ENCODE assay signal across 13 cellular contexts in genomic region chr2:20327370-20327769, GRCh38. TPM values are rescaled to one million over a fixed set of nuclear protein-coding genes. Genes with fewer than 3 reads are reported as not detected.
A peak's percentile ranks its signal among the peaks of the same experiment; 100 is the strongest.
DNase-seq lines count a peak whose midpoint lies in the region; ATAC-seq and TF ChIP-seq lines count a peak whose summit lies in the region.
"Had no signal": no experiment of that assay in that cellular context is flagged by ENCODE, and none has a peak within 500 bp of the region (broad histone marks: within the 10 kb centered on the region; RNA-seq: fewer than 3 reads in every experiment).

No MANE protein-coding gene starts in this region.

- H3K9me3 Mint-ChIP-seq in CD4-positive, alpha-beta memory T cell: peaks cover 0 to 16% (median 6%) of the 10 kb centered on the region in 8 donors
- peaks cover 27% of the 10 kb centered on the region for H3K9me3 Mint-ChIP-seq in nephron

- H3K4me1 Mint-ChIP-seq in CD4-positive, alpha-beta memory T cell: peaks cover 39 to 77% (median 63%) of the 10 kb centered on the region in 4 donors
- peaks cover 17% of the 10 kb centered on the region for H3K4me1 Mint-ChIP-seq in nephron

- peak overlapping the region in 4 of 7 donors; percentile 29 to 75 (median 60) for H3K27ac Mint-ChIP-seq in CD4-positive, alpha-beta memory T cell
- H3K27ac Mint-ChIP-seq in nephron: peak overlapping the region in 2 of 3 experiments; percentile 5 to 44

- intact Hi-C loops in CD4-positive, alpha-beta memory T cell (cut with micrococcal nuclease): loop anchor here (5.0 to 10.0 kb wide), 2 partner anchors 70 to 117 kb away; partner anchors contain the start of gene RHOB
- intact Hi-C loops in left ventricle myocardium superior (cut with micrococcal nuclease): no loop called here

- H3K27ac ChIP-seq in CD4-positive, alpha-beta memory T cell (ENCODE audit: low read depth, low read length): no peak overlapping the region
- peak overlapping the region; percentile 22 for H3K27ac ChIP-seq in HUES48 (ENCODE audit: low read depth, low read length)
- peak overlapping the region; percentile 0 for H3K27ac ChIP-seq in cingulate gyrus (ENCODE audit: low read depth, low read length)

- peaks cover 41 to 55% of the 10 kb centered on the region in 2 donors for H3K36me3 Mint-ChIP-seq in CD4-positive, alpha-beta memory T cell
- peaks cover 83% of the 10 kb centered on the region for H3K36me3 Mint-ChIP-seq in nephron (ENCODE audit: low read depth)

- peak overlapping the region in 1 of 8 donors; percentile 6 for H3K4me3 Mint-ChIP-seq in CD4-positive, alpha-beta memory T cell
- no peak overlapping the region for H3K4me3 Mint-ChIP-seq in nephron
- H3K4me3 Mint-ChIP-seq: activated B cell treated with CpG ODN at 0.5 μM for 24 hours had no signal

- H3K4me3 ChIP-seq in CD4-positive, alpha-beta memory T cell (ENCODE audit: low read length in 2 of 2): no peak overlapping the region
- no peak overlapping the region for H3K4me3 ChIP-seq in HUES48 (ENCODE audit: low read depth, low read length)

- H3K9me3 ChIP-seq in CD4-positive, alpha-beta memory T cell (ENCODE audit: control insufficient read depth in 1 of 2, low read length in 2 of 2): peaks cover 0 to 6% of the 10 kb centered on the region in 2 donors
- no peaks in the 10 kb centered on the region for H3K9me3 ChIP-seq in HUES48 (ENCODE audit: control insufficient read depth, insufficient read depth, low read length)

- peaks cover 14% of the 10 kb centered on the region for H3K36me3 ChIP-seq in CD4-positive, alpha-beta memory T cell (ENCODE audit: insufficient read depth, low read length)
- peaks cover 37% of the 10 kb centered on the region for H3K36me3 ChIP-seq in HUES48 (ENCODE audit: control insufficient read depth, insufficient read depth, low read length)

- POLR2A ChIA-PET in CD4-positive, alpha-beta memory T cell (lab: Charles Lee; ENCODE audit: partially characterized antibody): interaction anchor here (1.8 to 2.2 kb wide), 2 partner anchors 10 to 21 kb away, joined by 4 to 14 read pairs; no protein-coding TSS in a partner anchor

- no peaks in the 10 kb centered on the region for H3K27me3 Mint-ChIP-seq in CD4-positive, alpha-beta memory T cell
- no peaks in the 10 kb centered on the region for H3K27me3 Mint-ChIP-seq in nephron (ENCODE audit: low read depth)
- H3K27me3 Mint-ChIP-seq: activated B cell treated with CpG ODN at 0.5 μM for 24 hours; naive thymus-derived CD8-positive, alpha-beta T cell had no signal

- ATAC-seq in SK-N-SH treated with all-trans-retinoic acid at 6 μM for 48 hours (no peak), left ventricle myocardium superior (no peak)
- ATAC-seq: naive thymus-derived CD8-positive, alpha-beta T cell had no signal

- CTCF ChIA-PET in CD4-positive, alpha-beta memory T cell (lab: Charles Lee; ENCODE audit: partially characterized antibody): interaction anchor here (1.2 to 6.6 kb wide), 15 partner anchors 8 to 372 kb away, joined by 3 to 41 read pairs (median 15); partner anchors contain the start of gene HS1BP3

- no peak overlapping the region for H3K9ac ChIP-seq in HUES48 (ENCODE audit: low read depth, low read length)

- DNase-seq in CD4-positive, alpha-beta memory T cell: no peak
- DNase-seq in left ventricle myocardium superior: no peak
- DNase-seq in HuH-7.5 (ENCODE audit: low spot score): no peak
- no peak for DNase-seq in NCI-H510A treated with DMSO at 0.1 percent for 48 hours (lab: John Stamatoyannopoulos, UW)
- DNase-seq: activated B cell treated with CpG ODN at 0.5 μM for 24 hours; aorta; C1 segment of cervical spinal cord; naive thymus-derived CD8-positive, alpha-beta T cell; NCI-H2081 had no signal

- peaks cover 47% of the 10 kb centered on the region for H3K4me1 ChIP-seq in CD4-positive, alpha-beta memory T cell (ENCODE audit: insufficient read depth, low read length)
- H3K4me1 ChIP-seq in HUES48 (ENCODE audit: control insufficient read depth, insufficient read depth, low read length): peaks cover 11% of the 10 kb centered on the region

- no peaks in the 10 kb centered on the region for H3K27me3 ChIP-seq in CD4-positive, alpha-beta memory T cell (ENCODE audit: insufficient read depth, low read length)
- no peaks in the 10 kb centered on the region for H3K27me3 ChIP-seq in HUES48 (ENCODE audit: control insufficient read depth, insufficient read depth, low read length)

- no peak for TF ChIP-seq CTCF in nephron (IDR thresholded peaks at IDR 0.05; ENCODE audit: unreplicated experiment in 3 of 3)

TF ChIP-seq in SK-N-SH treated with all-trans-retinoic acid at 6 μM for 48 hours, 23 proteins besides CTCF, POLR2A, EP300 and RAD21 (continues in another document):
- TF ChIP-seq BACH2 (CRISPR knock-in tag; IDR thresholded peaks at IDR 0.05; ENCODE audit: borderline replicate concordance) (no peak), ZNF565 (CRISPR knock-in tag; conservative IDR thresholded peaks at IDR 0.05; ENCODE audit: low read depth) (no peak), ISL1 (CRISPR knock-in tag; IDR thresholded peaks at IDR 0.05) (no peak), ZFP3 (CRISPR knock-in tag; IDR thresholded peaks at IDR 0.05) (no peak), ARNTL (CRISPR knock-in tag; IDR thresholded peaks at IDR 0.05; ENCODE audit: borderline replicate concordance, low read depth) (no peak), TOX (CRISPR knock-in tag; IDR thresholded peaks at IDR 0.05; ENCODE audit: borderline replicate concordance) (no peak), ESRRG (CRISPR knock-in tag; IDR thresholded peaks at IDR 0.05) (no peak), PPARA (CRISPR knock-in tag; IDR thresholded peaks at IDR 0.05; ENCODE audit: borderline replicate concordance) (no peak), GLIS3 (CRISPR knock-in tag; IDR thresholded peaks at IDR 0.05) (no peak), ZC3H10 (CRISPR knock-in tag; IDR thresholded peaks at IDR 0.05) (no peak), ZNF70 (CRISPR knock-in tag; IDR thresholded peaks at IDR 0.05) (no peak), SNAI2 (CRISPR knock-in tag; IDR thresholded peaks at IDR 0.05) (no peak)
- TF ChIP-seq, protein P1, sequence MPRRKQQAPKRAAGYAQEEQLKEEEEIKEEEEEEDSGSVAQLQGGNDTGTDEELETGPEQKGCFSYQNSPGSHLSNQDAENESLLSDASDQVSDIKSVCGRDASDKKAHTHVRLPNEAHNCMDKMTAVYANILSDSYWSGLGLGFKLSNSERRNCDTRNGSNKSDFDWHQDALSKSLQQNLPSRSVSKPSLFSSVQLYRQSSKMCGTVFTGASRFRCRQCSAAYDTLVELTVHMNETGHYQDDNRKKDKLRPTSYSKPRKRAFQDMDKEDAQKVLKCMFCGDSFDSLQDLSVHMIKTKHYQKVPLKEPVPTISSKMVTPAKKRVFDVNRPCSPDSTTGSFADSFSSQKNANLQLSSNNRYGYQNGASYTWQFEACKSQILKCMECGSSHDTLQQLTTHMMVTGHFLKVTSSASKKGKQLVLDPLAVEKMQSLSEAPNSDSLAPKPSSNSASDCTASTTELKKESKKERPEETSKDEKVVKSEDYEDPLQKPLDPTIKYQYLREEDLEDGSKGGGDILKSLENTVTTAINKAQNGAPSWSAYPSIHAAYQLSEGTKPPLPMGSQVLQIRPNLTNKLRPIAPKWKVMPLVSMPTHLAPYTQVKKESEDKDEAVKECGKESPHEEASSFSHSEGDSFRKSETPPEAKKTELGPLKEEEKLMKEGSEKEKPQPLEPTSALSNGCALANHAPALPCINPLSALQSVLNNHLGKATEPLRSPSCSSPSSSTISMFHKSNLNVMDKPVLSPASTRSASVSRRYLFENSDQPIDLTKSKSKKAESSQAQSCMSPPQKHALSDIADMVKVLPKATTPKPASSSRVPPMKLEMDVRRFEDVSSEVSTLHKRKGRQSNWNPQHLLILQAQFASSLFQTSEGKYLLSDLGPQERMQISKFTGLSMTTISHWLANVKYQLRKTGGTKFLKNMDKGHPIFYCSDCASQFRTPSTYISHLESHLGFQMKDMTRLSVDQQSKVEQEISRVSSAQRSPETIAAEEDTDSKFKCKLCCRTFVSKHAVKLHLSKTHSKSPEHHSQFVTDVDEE (CRISPR knock-in tag; IDR thresholded peaks at IDR 0.05): no peak
- TF ChIP-seq, protein P2, sequence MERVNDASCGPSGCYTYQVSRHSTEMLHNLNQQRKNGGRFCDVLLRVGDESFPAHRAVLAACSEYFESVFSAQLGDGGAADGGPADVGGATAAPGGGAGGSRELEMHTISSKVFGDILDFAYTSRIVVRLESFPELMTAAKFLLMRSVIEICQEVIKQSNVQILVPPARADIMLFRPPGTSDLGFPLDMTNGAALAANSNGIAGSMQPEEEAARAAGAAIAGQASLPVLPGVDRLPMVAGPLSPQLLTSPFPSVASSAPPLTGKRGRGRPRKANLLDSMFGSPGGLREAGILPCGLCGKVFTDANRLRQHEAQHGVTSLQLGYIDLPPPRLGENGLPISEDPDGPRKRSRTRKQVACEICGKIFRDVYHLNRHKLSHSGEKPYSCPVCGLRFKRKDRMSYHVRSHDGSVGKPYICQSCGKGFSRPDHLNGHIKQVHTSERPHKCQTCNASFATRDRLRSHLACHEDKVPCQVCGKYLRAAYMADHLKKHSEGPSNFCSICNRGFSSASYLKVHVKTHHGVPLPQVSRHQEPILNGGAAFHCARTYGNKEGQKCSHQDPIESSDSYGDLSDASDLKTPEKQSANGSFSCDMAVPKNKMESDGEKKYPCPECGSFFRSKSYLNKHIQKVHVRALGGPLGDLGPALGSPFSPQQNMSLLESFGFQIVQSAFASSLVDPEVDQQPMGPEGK (CRISPR knock-in tag; IDR thresholded peaks at IDR 0.05; ENCODE audit: borderline replicate concordance): no peak
- TF ChIP-seq, protein P3, sequence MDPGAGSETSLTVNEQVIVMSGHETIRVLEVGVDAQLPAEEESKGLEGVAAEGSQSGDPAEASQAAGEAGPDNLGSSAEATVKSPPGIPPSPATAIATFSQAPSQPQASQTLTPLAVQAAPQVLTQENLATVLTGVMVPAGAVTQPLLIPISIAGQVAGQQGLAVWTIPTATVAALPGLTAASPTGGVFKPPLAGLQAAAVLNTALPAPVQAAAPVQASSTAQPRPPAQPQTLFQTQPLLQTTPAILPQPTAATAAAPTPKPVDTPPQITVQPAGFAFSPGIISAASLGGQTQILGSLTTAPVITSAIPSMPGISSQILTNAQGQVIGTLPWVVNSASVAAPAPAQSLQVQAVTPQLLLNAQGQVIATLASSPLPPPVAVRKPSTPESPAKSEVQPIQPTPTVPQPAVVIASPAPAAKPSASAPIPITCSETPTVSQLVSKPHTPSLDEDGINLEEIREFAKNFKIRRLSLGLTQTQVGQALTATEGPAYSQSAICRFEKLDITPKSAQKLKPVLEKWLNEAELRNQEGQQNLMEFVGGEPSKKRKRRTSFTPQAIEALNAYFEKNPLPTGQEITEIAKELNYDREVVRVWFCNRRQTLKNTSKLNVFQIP (CRISPR knock-in tag; IDR thresholded peaks at IDR 0.05; ENCODE audit: borderline replicate concordance, low read depth): no peak

RNA-seq across cellular contexts. Expression of gene PUM2, which starts 23.3 kb away (rescaled TPM):
- total RNA-seq in CD4-positive, alpha-beta memory T cell: 100 to 1,000 TPM; 161 to 184 TPM
- 10 to 100 TPM; 20.3 to 20.5 TPM for polyA plus RNA-seq in CD4-positive, alpha-beta memory T cell
- total RNA-seq in left ventricle myocardium superior: 80.6 TPM
